In genomic region chr17:68480885-68481284, GRCh38 we compare ENCODE assay signal across 6 cellular contexts.
"Had no signal": no experiment of that assay in that cellular context is flagged by ENCODE, and none has a peak within 500 bp of the region (broad histone marks: within the 10 kb centered on the region; RNA-seq: fewer than 3 reads in every experiment).

No MANE protein-coding gene starts in this region.

- H3K27ac Mint-ChIP-seq: GM23338, H9 had no signal

- H3K4me3 ChIP-seq: GM23338, K562 had no signal

- ATAC-seq: GM23338, K562 had no signal

- H2AFZ ChIP-seq: GM23338 had no signal

- H3K4me3 Mint-ChIP-seq: GM23338, H9 had no signal

- H3K4me2 ChIP-seq: GM23338 had no signal

- DNase-seq: H9, HCEC 1CT, IMR-90, KG1 had no signal

- H3K9me3 Mint-ChIP-seq: H9 had no signal
